29 cellular contexts compared by ENCODE assay signal in the genomic region with DNA sequence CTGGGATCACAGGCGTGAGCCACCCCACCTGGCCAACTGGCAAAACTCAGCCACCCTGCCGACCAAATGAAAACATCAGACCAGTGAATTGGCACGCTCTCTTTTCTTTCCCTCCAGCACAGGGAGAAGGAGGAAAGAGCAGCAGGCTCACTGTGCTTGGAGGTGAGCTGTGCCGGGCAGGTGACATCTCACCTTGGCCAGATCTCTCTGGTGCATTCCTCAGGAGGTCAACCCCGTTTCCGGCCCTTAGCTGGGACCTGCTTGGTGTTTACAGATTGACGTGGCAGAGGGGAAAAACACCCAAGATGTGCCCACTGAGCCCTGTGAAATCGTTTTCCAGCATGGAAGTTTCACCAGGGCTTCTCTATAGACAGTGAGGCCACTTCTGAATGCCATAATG. TPM values are rescaled to one million over a fixed set of nuclear protein-coding genes. Genes with fewer than 3 reads are reported as not detected.
"Had no signal": no experiment of that assay in that cellular context is flagged by ENCODE, and none has a peak within 500 bp of the region (broad histone marks: within the 10 kb centered on the region; RNA-seq: fewer than 3 reads in every experiment).

No MANE protein-coding gene starts in this region.

- H3K27me3 Mint-ChIP-seq: activated CD4-positive, alpha-beta memory T cell treated with anti-CD3 and anti-CD28 coated beads for 36 hours; stimulated activated naive CD8-positive, alpha-beta T cell treated with anti-CD3 and anti-CD28 coated beads, Interleukin-15, amount 100 ng/mL, for 72 hours; type B pancreatic cell had no signal

- H3K36me3 ChIP-seq: left ventricle myocardium inferior, right lobe of liver had no signal

- H3K9ac ChIP-seq: parathyroid adenoma had no signal

- H3K9me3 ChIP-seq: left ventricle myocardium inferior, right lobe of liver had no signal

- H3K27ac Mint-ChIP-seq: activated CD4-positive, alpha-beta memory T cell treated with anti-CD3 and anti-CD28 coated beads for 36 hours; activated naive CD4-positive, alpha-beta T cell treated with anti-CD3 and anti-CD28 coated beads, Interleukin-2, amount 10 ng/mL, durations not matched to agents 7 days and 5 days; activated naive CD8-positive, alpha-beta T cell treated with anti-CD3 and anti-CD28 coated beads, Interleukin-2, amount 50 U/mL, for 24 hours; immature natural killer cell; stimulated activated effector memory CD8-positive, alpha-beta T cell treated with anti-CD3 and anti-CD28 coated beads, Interleukin-12 subunit alpha, Interleukin-12 subunit beta, amount 100 ng/mL, for 72 hours; T-helper 1 cell treated with Interleukin-12 subunit alpha and Interleukin-12 subunit beta and Interleukin-4 antibody, amounts not matched to agents 30 μg/mL and 1 μg/mL, for 36 hours had no signal

- H3K79me2 ChIP-seq: parathyroid adenoma had no signal

- H3K4me2 ChIP-seq: hepatocyte had no signal

- H3K4me3 Mint-ChIP-seq: activated CD4-positive, alpha-beta memory T cell treated with anti-CD3 and anti-CD28 coated beads for 36 hours; activated naive CD4-positive, alpha-beta T cell treated with anti-CD3 and anti-CD28 coated beads, Interleukin-2, amount 10 ng/mL, durations not matched to agents 7 days and 5 days; activated naive CD8-positive, alpha-beta T cell treated with anti-CD3 and anti-CD28 coated beads, Interleukin-2, amount 50 U/mL, for 24 hours; brain; immature natural killer cell; nephron; stimulated activated effector memory CD8-positive, alpha-beta T cell treated with anti-CD3 and anti-CD28 coated beads, Interleukin-12 subunit alpha, Interleukin-12 subunit beta, amount 100 ng/mL, for 72 hours; stimulated activated naive CD8-positive, alpha-beta T cell treated with anti-CD3 and anti-CD28 coated beads, Interleukin-15, amount 100 ng/mL, for 72 hours; T-helper 1 cell treated with Interleukin-12 subunit alpha and Interleukin-12 subunit beta and Interleukin-4 antibody, amounts not matched to agents 30 μg/mL and 1 μg/mL, for 36 hours; type B pancreatic cell had no signal

- H3K36me3 Mint-ChIP-seq: activated CD4-positive, alpha-beta memory T cell treated with anti-CD3 and anti-CD28 coated beads for 36 hours; activated naive CD4-positive, alpha-beta T cell treated with anti-CD3 and anti-CD28 coated beads, Interleukin-2, amount 10 ng/mL, durations not matched to agents 7 days and 5 days; brain; immature natural killer cell; stimulated activated effector memory CD8-positive, alpha-beta T cell treated with anti-CD3 and anti-CD28 coated beads, Interleukin-12 subunit alpha, Interleukin-12 subunit beta, amount 100 ng/mL, for 72 hours had no signal

- H3K4me3 ChIP-seq: hepatocyte, left ventricle myocardium inferior, right lobe of liver, skin epidermis had no signal

- DNase-seq: activated CD4-positive, alpha-beta memory T cell treated with anti-CD3 and anti-CD28 coated beads for 36 hours; activated CD4-positive, alpha-beta T cell treated with anti-CD3 and anti-CD28 coated beads for 48 hours; activated naive CD8-positive, alpha-beta T cell treated with anti-CD3 and anti-CD28 coated beads, Interleukin-2, amount 50 U/mL, for 24 hours; activated T-cell treated with anti-CD3 and anti-CD28 coated beads, Interleukin-2, amount 50 U/mL, for 48 hours; anterior cingulate cortex; caudate nucleus; dermis blood vessel endothelial cell; effector CD8-positive, alpha-beta T cell; erythroblast; foreskin fibroblast; immature natural killer cell; kidney glomerular epithelial cell; left ventricle myocardium inferior; midbrain; right lobe of liver; stimulated activated CD4-positive, alpha-beta T cell treated with anti-CD3 and anti-CD28 coated beads, Interleukin-2, amount 100 ng/mL, for 24 hours; stimulated activated naive CD8-positive, alpha-beta T cell treated with anti-CD3 and anti-CD28 coated beads, Interleukin-15, amount 100 ng/mL, for 72 hours; T1000 had no signal

- H3K4me1 ChIP-seq: parathyroid adenoma had no signal

- H3K9me3 Mint-ChIP-seq: activated CD4-positive, alpha-beta memory T cell treated with anti-CD3 and anti-CD28 coated beads for 36 hours; activated naive CD4-positive, alpha-beta T cell treated with anti-CD3 and anti-CD28 coated beads, Interleukin-2, amount 10 ng/mL, durations not matched to agents 7 days and 5 days; activated naive CD8-positive, alpha-beta T cell treated with anti-CD3 and anti-CD28 coated beads, Interleukin-2, amount 50 U/mL, for 24 hours; brain; immature natural killer cell; nephron; stimulated activated effector memory CD8-positive, alpha-beta T cell treated with anti-CD3 and anti-CD28 coated beads, Interleukin-12 subunit alpha, Interleukin-12 subunit beta, amount 100 ng/mL, for 72 hours; stimulated activated naive CD8-positive, alpha-beta T cell treated with anti-CD3 and anti-CD28 coated beads, Interleukin-15, amount 100 ng/mL, for 72 hours; T-helper 1 cell treated with Interleukin-12 subunit alpha and Interleukin-12 subunit beta and Interleukin-4 antibody, amounts not matched to agents 30 μg/mL and 1 μg/mL, for 36 hours; type B pancreatic cell had no signal

- H2AFZ ChIP-seq: hepatocyte, parathyroid adenoma had no signal

- ATAC-seq: activated naive CD8-positive, alpha-beta T cell treated with anti-CD3 and anti-CD28 coated beads, Interleukin-2, amount 50 U/mL, for 24 hours; right lobe of liver; stimulated activated effector memory CD8-positive, alpha-beta T cell treated with anti-CD3 and anti-CD28 coated beads, Interleukin-12 subunit alpha, Interleukin-12 subunit beta, amount 100 ng/mL, for 72 hours; stimulated activated naive CD8-positive, alpha-beta T cell treated with anti-CD3 and anti-CD28 coated beads, Interleukin-15, amount 100 ng/mL, for 72 hours had no signal

- H3K4me1 Mint-ChIP-seq: activated naive CD4-positive, alpha-beta T cell treated with anti-CD3 and anti-CD28 coated beads, Interleukin-2, amount 10 ng/mL, durations not matched to agents 7 days and 5 days; activated naive CD8-positive, alpha-beta T cell treated with anti-CD3 and anti-CD28 coated beads, Interleukin-2, amount 50 U/mL, for 24 hours; immature natural killer cell; stimulated activated effector memory CD8-positive, alpha-beta T cell treated with anti-CD3 and anti-CD28 coated beads, Interleukin-12 subunit alpha, Interleukin-12 subunit beta, amount 100 ng/mL, for 72 hours; stimulated activated naive CD8-positive, alpha-beta T cell treated with anti-CD3 and anti-CD28 coated beads, Interleukin-15, amount 100 ng/mL, for 72 hours had no signal

- H3K27ac ChIP-seq: left ventricle myocardium inferior, parathyroid adenoma, right lobe of liver, skin epidermis had no signal

- H3K27me3 ChIP-seq: hepatocyte had no signal

RNA-seq across cellular contexts. Expression of gene TMEM51, which starts 45.1 kb away (rescaled TPM):
- total RNA-seq: activated CD4-positive, alpha-beta memory T cell treated with anti-CD3 and anti-CD28 coated beads for 36 hours had no signal

RNA-seq across cellular contexts. Expression of gene FHAD1, which starts 48.3 kb away (rescaled TPM):
- total RNA-seq: activated CD4-positive, alpha-beta memory T cell treated with anti-CD3 and anti-CD28 coated beads for 36 hours; glomerular endothelial cell; left ventricle myocardium inferior; lung microvascular endothelial cell had no signal
